11 cellular contexts compared by ENCODE assay signal in the genomic region with DNA sequence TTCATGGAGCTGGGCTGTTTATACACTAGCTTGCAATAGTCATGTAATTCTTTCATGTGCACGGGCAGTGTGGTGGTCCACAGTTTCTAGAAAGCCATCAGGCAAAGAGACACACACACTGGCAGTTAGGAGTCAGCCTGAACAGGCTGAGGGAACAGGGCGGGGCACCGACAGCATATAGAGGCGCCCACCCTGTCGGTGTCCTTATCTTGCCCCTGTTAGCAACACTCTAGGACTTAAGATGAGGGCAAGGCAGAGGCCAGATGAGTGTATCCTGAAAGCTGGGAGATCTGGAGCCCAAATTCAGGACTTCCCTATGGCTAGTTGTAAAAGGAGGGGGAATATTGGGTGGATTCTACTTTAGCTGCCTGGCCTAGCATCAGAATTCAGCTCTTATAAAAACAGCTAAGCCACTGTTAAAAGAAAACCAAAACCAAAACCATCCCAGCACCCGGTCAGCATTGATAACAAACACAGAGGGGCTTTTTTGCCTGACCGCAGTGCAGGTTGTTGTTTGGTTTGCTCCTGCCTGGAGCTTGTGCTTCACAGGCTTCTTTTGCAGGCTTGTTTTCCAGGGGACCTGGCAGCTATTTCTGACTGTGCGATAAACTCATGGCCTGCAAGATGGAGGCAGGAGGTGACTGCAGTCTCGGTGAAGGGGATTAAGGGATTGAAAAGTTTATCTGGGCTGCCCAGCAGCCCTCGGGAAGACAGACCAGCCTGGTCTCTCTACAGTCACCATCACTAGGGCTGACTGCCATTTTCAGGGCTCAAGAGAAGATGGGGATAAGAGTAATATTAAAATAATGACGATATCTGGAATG.
A peak's percentile ranks its signal among the peaks of the same experiment; 100 is the strongest.
DNase-seq lines count a peak whose midpoint lies in the region; ATAC-seq, FAIRE-seq and TF ChIP-seq lines count a peak whose summit lies in the region.
"Had no signal": no experiment of that assay in that cellular context is flagged by ENCODE, and none has a peak within 500 bp of the region (broad histone marks: within the 10 kb centered on the region; RNA-seq: fewer than 3 reads in every experiment).

No MANE protein-coding gene starts in this region.

- intact Hi-C loops in K562 (cut with micrococcal nuclease) (no loop called here), lower leg skin (cut with DNase I; ENCODE audit: low total_unique reads) (no loop called here)

- WGBS in K562 (ENCODE audit: insufficient coverage, low coverage, missing lambda C conversion rate): 4% methylated on average over 10 of the region's 11 CpGs
- WGBS in lower leg skin, 2 donors: 84 to 92% methylated on average over 9 to 11 of the region's 11 CpGs
- WGBS in small intestine, 3 donors: 41 to 60% (median 49%) methylated on average over 10 to 11 of the region's 11 CpGs

- POLR2A ChIA-PET in K562 (lab: Yijun Ruan, JAX): interaction anchor here (0.7 to 1.0 kb wide), 5 partner anchors 9 to 37 kb away, joined by 3 to 5 read pairs (median 3); no protein-coding TSS in a partner anchor

- CTCF ChIA-PET in K562 (lab: Yijun Ruan, JAX; ENCODE audit: low intra/inter-chr PET ratio): no interaction called here

- peak overlapping the region; percentile 33; the same call in 1 of the 2 replicates for H3K4me2 ChIP-seq in K562 (ENCODE audit: insufficient read depth, low read length)

- in situ Hi-C loops in K562 (cut with MboI): loop anchor here (10.0 kb wide), 1 partner anchor 765 kb away; no protein-coding TSS in a partner anchor

- TF ChIP-seq CTCF in GM12865 (IDR thresholded peaks at IDR 0.05; ENCODE audit: insufficient read depth, low read depth, low read length, missing control alignments): no peak
- no peak for TF ChIP-seq CTCF in K562 (IDR thresholded peaks at IDR 0.05 in 2 of 3, conservative IDR thresholded peaks at IDR 0.05 in 1 of 3; ENCODE audit: insufficient read depth in 2 of 3, low read depth in 1 of 3, low read length in 3 of 3)
- no peak for TF ChIP-seq CTCF in lower leg skin (IDR thresholded peaks at IDR 0.05)

- DNase-seq in GM12865 (ENCODE audit: low read depth) (peak; percentile 60), K562 (ENCODE audit: extremely low read depth in 1 of 4, low spot score in 3 of 4) (peak in 2 of 4 experiments; percentile 19 to 45), lower leg skin (ENCODE audit: low spot score in 2 of 2) (no peak), NCI-H748 treated with DMSO at 0.1 percent for 48 hours (lab: John Stamatoyannopoulos, UW) (no peak), small intestine (no peak)
- DNase-seq in stimulated activated CD4-positive, alpha-beta T cell treated with anti-CD3 and anti-CD28 coated beads, Interleukin-2, amount 100 ng/mL, for 48 hours: no peak
- DNase-seq: DND-41; effector CD4-positive, alpha-beta T cell; NCI-H226 had no signal

- TF ChIP-seq EP300 in K562 (IDR thresholded peaks at IDR 0.05; ENCODE audit: low read length): no peak

- TF ChIP-seq RAD21 in K562 (CRISPR knock-in tag; conservative IDR thresholded peaks at IDR 0.05 in 1 of 2, IDR thresholded peaks at IDR 0.05 in 1 of 2): no peak

- BruUV-seq in K562 (replicated peaks; lab: Mats Ljungman, UMichigan): no TSS peak

- TF ChIP-seq POLR2A in K562 (conservative IDR thresholded peaks at IDR 0.05) (no peak), lower leg skin (IDR thresholded peaks at IDR 0.05) (no peak)

- H3K9me3 ChIP-seq in K562 (replicated peaks; ENCODE audit: control insufficient read depth, insufficient read depth, low read depth, low read length) (no peaks in the 10 kb centered on the region), small intestine (ENCODE audit: control insufficient read depth, low read depth) (no peaks in the 10 kb centered on the region)

- H3K79me2 ChIP-seq in K562 (ENCODE audit: control insufficient read depth, insufficient read depth, low read length): no peaks in the 10 kb centered on the region

- H3K27me3 ChIP-seq in K562 (ENCODE audit: control insufficient read depth in 2 of 2, insufficient read depth in 2 of 2, low read length in 2 of 2) (no peaks in the 10 kb centered on the region), small intestine (ENCODE audit: control insufficient read depth in 2 of 2, insufficient read depth in 2 of 2, low read length in 2 of 2) (no peaks in the 10 kb centered on the region)

- H3K9me1 ChIP-seq in K562 (ENCODE audit: control insufficient read depth, insufficient read depth, low read length): no peaks in the 10 kb centered on the region

- H4K20me1 ChIP-seq in K562 (replicated peaks; ENCODE audit: control insufficient read depth, insufficient read depth, low read length): no peaks in the 10 kb centered on the region

- ATAC-seq in GM19452 (IDR thresholded peaks at IDR 0.05; ENCODE audit: unreplicated experiment) (peak; percentile 75), HG03342 (IDR thresholded peaks at IDR 0.05; ENCODE audit: unreplicated experiment) (peak; percentile 69), K562 (peak; percentile 71)

- peak overlapping the region; percentile 69 for H2AFZ ChIP-seq in K562 (ENCODE audit: low read depth, low read length)

- H3K36me3 ChIP-seq in K562 (ENCODE audit: control insufficient read depth, insufficient read depth, low read length): no peaks in the 10 kb centered on the region
- H3K36me3 ChIP-seq in small intestine (ENCODE audit: control insufficient read depth in 2 of 2, insufficient read depth in 2 of 2, low read length in 2 of 2): no peaks in the 10 kb centered on the region

- H3K4me3 ChIP-seq in GM12865 (ENCODE audit: low read depth, low read length) (no peak overlapping the region; the same call in 1 of the 2 replicates), K562 (no peak overlapping the region), lower leg skin (ENCODE audit: low read depth, poor library complexity, severe bottlenecking) (no peak overlapping the region), small intestine (ENCODE audit: low read depth in 1 of 2, low read length in 2 of 2) (no peak overlapping the region)

- peak overlapping the region in 1 of 2 experiments; percentile 5; a peak in 1 of 4 replicates for H3K9ac ChIP-seq in K562 (ENCODE audit: insufficient read depth in 1 of 2, low read depth in 2 of 2, low read length in 2 of 2)

- peaks cover 7 to 15% of the 10 kb centered on the region in 2 experiments; a peak in 3 of 5 replicates for H3K4me1 ChIP-seq in K562 (replicated peaks in 1 of 2; ENCODE audit: control insufficient read depth in 2 of 2, insufficient read depth in 2 of 2, low read length in 2 of 2)
- no peaks in the 10 kb centered on the region for H3K4me1 ChIP-seq in small intestine (ENCODE audit: control insufficient read depth in 2 of 2, insufficient read depth in 1 of 2, low read depth in 1 of 2, low read length in 1 of 2)

- H3K27ac ChIP-seq in K562 (ENCODE audit: extremely low read depth, low read depth, low read length): peak overlapping the region; percentile 61
- peak overlapping the region in 1 of 2 donors; percentile 76 for H3K27ac ChIP-seq in small intestine (ENCODE audit: low read depth in 1 of 2, low read length in 1 of 2)

- FAIRE-seq in K562 (lab: Jason Lieb, UNC) (peak; percentile 44), small intestine (lab: Jason Lieb, UNC) (no peak)

TF ChIP-seq in K562, 482 proteins besides CTCF, POLR2A, EP300 and RAD21 (continues in another document):
- TF ChIP-seq CBFA2T3 (IDR thresholded peaks at IDR 0.05) (0 out of 2 replicates have a peak, but pooled peaks have one; percentile 42), MCM2 (IDR thresholded peaks at IDR 0.05; ENCODE audit: low read depth) (no peak), YY1 (IDR thresholded peaks at IDR 0.05; ENCODE audit: borderline replicate concordance in 1 of 3, control insufficient read depth in 1 of 3, extremely low read depth in 1 of 3, insufficient read depth in 3 of 3, insufficient read length in 1 of 3, insufficient replicate concordance in 2 of 3, low read depth in 1 of 3, low read length in 2 of 3) (peak in 1 of 3 experiments; percentile 39), ZBTB8A (IDR thresholded peaks at IDR 0.05; ENCODE audit: partially characterized antibody) (no peak)
- TF ChIP-seq, protein P1, sequence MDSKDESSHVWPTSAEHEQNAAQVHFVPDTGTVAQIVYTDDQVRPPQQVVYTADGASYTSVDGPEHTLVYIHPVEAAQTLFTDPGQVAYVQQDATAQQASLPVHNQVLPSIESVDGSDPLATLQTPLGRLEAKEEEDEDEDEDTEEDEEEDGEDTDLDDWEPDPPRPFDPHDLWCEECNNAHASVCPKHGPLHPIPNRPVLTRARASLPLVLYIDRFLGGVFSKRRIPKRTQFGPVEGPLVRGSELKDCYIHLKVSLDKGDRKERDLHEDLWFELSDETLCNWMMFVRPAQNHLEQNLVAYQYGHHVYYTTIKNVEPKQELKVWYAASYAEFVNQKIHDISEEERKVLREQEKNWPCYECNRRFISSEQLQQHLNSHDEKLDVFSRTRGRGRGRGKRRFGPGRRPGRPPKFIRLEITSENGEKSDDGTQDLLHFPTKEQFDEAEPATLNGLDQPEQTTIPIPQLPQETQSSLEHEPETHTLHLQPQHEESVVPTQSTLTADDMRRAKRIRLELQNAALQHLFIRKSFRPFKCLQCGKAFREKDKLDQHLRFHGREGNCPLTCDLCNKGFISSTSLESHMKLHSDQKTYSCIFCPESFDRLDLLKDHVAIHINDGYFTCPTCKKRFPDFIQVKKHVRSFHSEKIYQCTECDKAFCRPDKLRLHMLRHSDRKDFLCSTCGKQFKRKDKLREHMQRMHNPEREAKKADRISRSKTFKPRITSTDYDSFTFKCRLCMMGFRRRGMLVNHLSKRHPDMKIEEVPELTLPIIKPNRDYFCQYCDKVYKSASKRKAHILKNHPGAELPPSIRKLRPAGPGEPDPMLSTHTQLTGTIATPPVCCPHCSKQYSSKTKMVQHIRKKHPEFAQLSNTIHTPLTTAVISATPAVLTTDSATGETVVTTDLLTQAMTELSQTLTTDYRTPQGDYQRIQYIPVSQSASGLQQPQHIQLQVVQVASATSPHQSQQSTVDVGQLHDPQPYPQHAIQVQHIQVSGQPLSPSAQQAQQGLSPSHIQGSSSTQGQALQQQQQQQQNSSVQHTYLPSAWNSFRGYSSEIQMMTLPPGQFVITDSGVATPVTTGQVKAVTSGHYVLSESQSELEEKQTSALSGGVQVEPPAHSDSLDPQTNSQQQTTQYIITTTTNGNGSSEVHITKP (IDR thresholded peaks at IDR 0.05; ENCODE audit: partially characterized antibody): peak; percentile 69
